Comparison of ENCODE assay signal across 30 cellular contexts in genomic region chrX:113429011-113429410, GRCh38.
"Had no signal": no experiment of that assay in that cellular context is flagged by ENCODE, and none has a peak within 500 bp of the region (broad histone marks: within the 10 kb centered on the region; RNA-seq: fewer than 3 reads in every experiment).

No MANE protein-coding gene starts in this region.

- H3K36me3 ChIP-seq: adrenal gland, brain microvascular endothelial cell, breast epithelium had no signal

- H3K27me3 ChIP-seq: adrenal gland, body of pancreas, brain microvascular endothelial cell had no signal

- H3K27ac ChIP-seq: adrenal gland, body of pancreas, brain microvascular endothelial cell, breast epithelium, VCaP had no signal

- H3K9me3 ChIP-seq: adrenal gland, body of pancreas had no signal

- H3K4me3 ChIP-seq: adrenal gland, body of pancreas, breast epithelium had no signal

- DNase-seq: activated B cell treated with CpG ODN at 0.5 μM for 24 hours; activated CD4-positive, alpha-beta memory T cell treated with anti-CD3 and anti-CD28 coated beads for 36 hours; activated CD4-positive, alpha-beta T cell treated with anti-CD3 and anti-CD28 coated beads for 4 hours; activated CD4-positive, alpha-beta T cell treated with anti-CD3 and anti-CD28 coated beads, Interleukin-2, amount 10 ng/mL, durations not matched to agents 24 days and 14 days; activated CD4-positive, alpha-beta T cell treated with anti-CD3 and anti-CD28 coated beads, Interleukin-2, amount 50 U/mL, for 1 hour; activated CD4-positive, alpha-beta T cell treated with anti-CD3 and anti-CD28 coated beads, Interleukin-2, amount 50 U/mL, for 4 hours; activated CD4-positive, CD25-positive, alpha-beta regulatory T cell treated with anti-CD3 and anti-CD28 coated beads, Interleukin-2, amount 50 U/mL, for 72 hours; activated CD8-positive, alpha-beta memory T cell treated with anti-CD3 and anti-CD28 coated beads, Interleukin-2, amount 50 U/mL, for 4 hours; activated CD8-positive, alpha-beta T cell treated with anti-CD3 and anti-CD28 coated beads for 36 hours; activated effector memory CD4-positive, alpha-beta T cell treated with anti-CD3 and anti-CD28 coated beads, Interleukin-2, amount 50 U/mL, for 16 hours; activated gamma-delta T cell treated with Interleukin-2 at 50 U/mL for 16 hours; activated naive CD4-positive, alpha-beta T cell; activated naive CD4-positive, alpha-beta T cell treated with anti-CD3 and anti-CD28 coated beads for 36 hours; activated naive CD4-positive, alpha-beta T cell treated with anti-CD3 and anti-CD28 coated beads, Interleukin-2, amount 50 U/mL, for 16 hours; activated naive CD8-positive, alpha-beta T cell treated with anti-CD3 and anti-CD28 coated beads for 36 hours; activated T-cell treated with anti-CD3 and anti-CD28 coated beads for 4 hours; activated T-cell treated with anti-CD3 and anti-CD28 coated beads, Interleukin-2, amount 50 U/mL, for 1 hour; activated T-cell treated with anti-CD3 and anti-CD28 coated beads, Interleukin-2, amount 50 U/mL, for 4 hours; activated T-cell treated with anti-CD3 and anti-CD28 coated beads, Interleukin-2, amount 50 U/mL, for 72 hours; adrenal gland; amniotic stem cell; aorta; body of pancreas; brain microvascular endothelial cell; central memory CD4-positive, alpha-beta T cell; T-helper 1 cell; T-helper 2 cell; T-helper 9 cell had no signal

- H3K4me1 ChIP-seq: adrenal gland, body of pancreas, breast epithelium had no signal
